Comparison of ENCODE assay signal across 8 cellular contexts in the genomic region with DNA sequence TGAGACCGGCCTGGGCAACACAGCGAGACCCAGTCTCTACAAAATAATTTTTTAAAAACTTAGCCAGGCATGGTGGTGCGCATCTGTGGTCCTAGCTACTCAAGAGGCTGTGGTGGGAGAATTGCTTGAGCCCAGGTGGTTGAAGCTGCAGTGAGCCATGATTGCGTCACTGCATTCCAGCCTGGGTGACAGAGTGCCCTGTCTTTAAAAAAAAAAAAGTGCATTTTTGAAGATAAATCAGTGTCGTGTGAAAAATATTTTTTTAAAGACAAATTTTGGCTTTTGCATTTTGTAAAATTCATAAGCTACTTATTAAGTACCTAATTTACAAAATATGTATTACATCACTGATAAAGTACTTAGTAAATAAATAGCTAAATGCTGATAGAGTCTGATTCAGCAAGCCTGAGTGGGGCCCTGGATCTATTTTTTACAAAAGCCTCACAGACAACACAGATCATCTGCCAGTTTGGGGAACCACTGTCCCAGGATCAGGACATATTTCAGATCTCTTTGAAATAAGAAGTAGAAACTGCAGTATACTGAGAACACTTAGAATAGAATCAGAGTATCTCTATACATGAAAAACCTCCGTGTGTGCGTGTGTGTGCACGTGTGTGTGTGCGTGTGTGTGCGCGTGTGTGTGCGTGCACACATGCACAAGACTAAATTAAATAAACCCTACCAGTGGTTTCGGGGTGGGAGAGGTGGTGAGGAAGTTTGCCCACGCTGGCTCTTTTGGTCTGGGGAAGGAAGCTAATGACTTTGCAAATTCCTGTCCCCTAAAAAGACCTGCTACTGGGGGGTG.
DNase-seq lines count a peak whose midpoint lies in the region; ATAC-seq and TF ChIP-seq lines count a peak whose summit lies in the region.

No MANE protein-coding gene starts in this region.

- no peaks in the 10 kb centered on the region for H3K36me3 ChIP-seq in MG63
- H3K36me3 ChIP-seq in uterus, result no peaks in the 10 kb centered on the region
- no peaks in the 10 kb centered on the region for H3K36me3 ChIP-seq in gastroesophageal sphincter

- TF ChIP-seq CTCF in astrocyte of the spinal cord (IDR thresholded peaks at IDR 0.05; ENCODE audit: low read depth, low read length) (no peak), uterus (IDR thresholded peaks at IDR 0.05) (no peak), gastroesophageal sphincter (IDR thresholded peaks at IDR 0.05) (no peak)

- H3K4me3 ChIP-seq in MG63, result no peak overlapping the region
- no peak overlapping the region for H3K4me3 ChIP-seq in astrocyte of the spinal cord (ENCODE audit: low read depth, low read length)
- no peak overlapping the region for H3K4me3 ChIP-seq in uterus
- H3K4me3 ChIP-seq in gastroesophageal sphincter, result no peak overlapping the region

- 69 to 82% methylated on average over 14 of the region's 14 CpGs for WGBS in gastroesophageal sphincter (ENCODE audit: low coverage in 1 of 2), 2 donors

- DNase-seq in ELF-1 (ENCODE audit: low read depth, low spot score), result peak; percentile 21
- peak; percentile 48 for DNase-seq in MG63
- peak; percentile 25 for DNase-seq in astrocyte of the spinal cord (ENCODE audit: low read depth, low spot score)
- peak; percentile 73 for DNase-seq in myocyte (ENCODE audit: low read depth)
- no peak for DNase-seq in uterus
- no peak for DNase-seq in NCI-H748 (lab: John Stamatoyannopoulos, UW; ENCODE audit: unreplicated experiment)
- no peak for DNase-seq in NCI-H187 (lab: John Stamatoyannopoulos, UW)

- no peak overlapping the region for H3K27ac ChIP-seq in uterus
- no peak overlapping the region for H3K27ac ChIP-seq in gastroesophageal sphincter

- in situ Hi-C loops in astrocyte of the spinal cord (cut with HindIII; ENCODE audit: low sequenced_read_pairs), result no loop called here

- H3K4me1 ChIP-seq in uterus (no peaks in the 10 kb centered on the region), gastroesophageal sphincter (peaks cover 0 to 48% (median 14%) of the 10 kb centered on the region in 3 donors)

- H3K9me3 ChIP-seq in MG63 (no peaks in the 10 kb centered on the region), uterus (no peaks in the 10 kb centered on the region), gastroesophageal sphincter (no peaks in the 10 kb centered on the region)

- intact Hi-C loops in uterus (cut with DNase I; ENCODE audit: low total_unique reads), result no loop called here

- TF ChIP-seq EP300 in gastroesophageal sphincter (IDR thresholded peaks at IDR 0.05), result no peak

- no peak for ATAC-seq in gastroesophageal sphincter

- no peaks in the 10 kb centered on the region for H3K27me3 ChIP-seq in MG63
- H3K27me3 ChIP-seq in uterus, result no peaks in the 10 kb centered on the region
- H3K27me3 ChIP-seq in gastroesophageal sphincter, result no peaks in the 10 kb centered on the region

- TF ChIP-seq POLR2A in uterus (IDR thresholded peaks at IDR 0.05), result no peak
- no peak for TF ChIP-seq POLR2A in gastroesophageal sphincter (IDR thresholded peaks at IDR 0.05)

Comparison
In these comparisons a context has a peak if more than half of its experiments do, and no peak if none do; other contexts are left out.
1. DNase-seq: peak in ELF-1 (single experiment), MG63 (single experiment), astrocyte of the spinal cord (single experiment) and myocyte (single experiment); none in uterus (0 of 2), NCI-H748 (single experiment) and NCI-H187 (0 of 2).